Comparison of ENCODE assay signal across 8 cellular contexts in the genomic region with DNA sequence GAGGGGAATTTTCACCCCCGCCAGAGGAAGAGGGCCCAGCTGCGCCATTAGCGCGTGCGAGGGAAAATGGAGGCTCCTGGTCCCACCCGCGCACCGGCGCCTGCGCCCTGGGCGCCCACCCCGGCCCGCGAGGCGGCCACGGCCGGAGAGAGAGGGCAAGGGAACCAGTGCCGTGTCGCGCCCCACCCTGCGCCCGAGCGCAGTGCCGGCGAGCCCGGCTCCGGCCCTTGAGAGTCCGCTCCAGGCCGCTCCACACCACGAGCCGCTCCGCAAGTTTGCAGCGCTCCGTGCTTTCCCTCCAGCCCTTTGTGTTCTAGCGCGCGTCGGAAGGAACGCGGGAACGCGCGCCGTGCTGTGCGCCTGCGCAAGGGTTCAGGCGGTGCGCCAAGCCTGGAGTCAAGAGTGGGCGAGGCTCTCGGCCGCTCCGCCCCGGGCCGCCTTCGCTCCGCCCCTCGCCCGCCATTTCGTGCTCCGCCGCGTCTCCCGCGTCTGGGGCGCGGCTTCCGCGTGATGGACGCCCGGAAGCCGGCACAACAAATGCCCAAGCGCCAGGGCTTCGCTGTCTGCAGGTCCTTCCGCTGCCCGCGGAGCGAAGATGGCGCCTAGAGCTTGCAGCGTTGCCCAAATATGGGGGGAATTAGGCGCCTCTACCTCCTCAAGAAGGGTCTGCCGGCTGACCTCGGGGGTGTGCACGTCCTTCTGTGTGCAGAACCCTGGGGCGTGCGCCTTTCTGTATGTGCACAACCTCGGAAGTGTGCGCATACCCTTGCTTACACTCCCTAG. TPM values are rescaled to one million over a fixed set of nuclear protein-coding genes. Genes with fewer than 3 reads are reported as not detected.
DNase-seq lines count a peak whose midpoint lies in the region; ATAC-seq and TF ChIP-seq lines count a peak whose summit lies in the region.

No MANE protein-coding gene starts in this region.

- TF ChIP-seq RAD21 in SK-N-SH (IDR thresholded peaks at IDR 0.05; ENCODE audit: low read length): no peak

- H3K4me2 ChIP-seq in SK-N-SH: no peak overlapping the region

- TF ChIP-seq EP300 in SK-N-SH (IDR thresholded peaks at IDR 0.05; ENCODE audit: borderline replicate concordance in 1 of 2, low read depth in 1 of 2, low read length in 1 of 2): no peak

- H3K4me3 ChIP-seq in SK-N-SH (ENCODE audit: low read depth in 2 of 2, low read length in 1 of 2): no peak overlapping the region

- TF ChIP-seq CTCF in SK-N-SH (IDR thresholded peaks at IDR 0.05): no peak

- H2AFZ ChIP-seq in SK-N-SH (ENCODE audit: low read depth): no peak overlapping the region

- POLR2A ChIA-PET in SK-N-SH (lab: Yijun Ruan, JAX): no interaction called here

- H4K20me1 ChIP-seq in SK-N-SH (ENCODE audit: insufficient read depth): no peaks in the 10 kb centered on the region

- peaks cover 6 to 9% of the 10 kb centered on the region in 2 experiments; a peak in 2 of 4 replicates for H3K4me1 ChIP-seq in SK-N-SH (ENCODE audit: control insufficient read depth in 1 of 2, insufficient read depth in 2 of 2, low read depth in 1 of 2, low read length in 1 of 2)

- no peaks in the 10 kb centered on the region for H3K36me3 ChIP-seq in SK-N-SH (replicated peaks in 1 of 2; ENCODE audit: control insufficient read depth in 1 of 2, insufficient read depth in 2 of 2, low read length in 1 of 2)

- ATAC-seq in SK-N-SH treated with all-trans-retinoic acid at 6 μM for 48 hours (no peak), HG03025 (IDR thresholded peaks at IDR 0.05; ENCODE audit: low FRiP score, unreplicated experiment) (peak; percentile 75)

- no peaks in the 10 kb centered on the region for H3K9me2 ChIP-seq in SK-N-SH

- no peak overlapping the region for H3K27ac ChIP-seq in SK-N-SH (ENCODE audit: low read depth in 2 of 2, low read length in 1 of 2)

- 75% methylated on average over 62 of the region's 87 CpGs for WGBS in SK-N-SH (ENCODE audit: low lambda C conversion rate)

- DNase-seq in SK-N-SH (peak; percentile 38), NCI-H226 (peak; percentile 90), medulla oblongata (ENCODE audit: extremely low spot score) (peak; percentile 96)
- DNase-seq in activated CD8-positive, alpha-beta memory T cell treated with anti-CD3 and anti-CD28 coated beads for 24 hours: peak; percentile 99
- DNase-seq in effector CD4-positive, alpha-beta T cell: peak; percentile 92
- DNase-seq in stimulated activated CD4-positive, alpha-beta T cell treated with anti-CD3 and anti-CD28 coated beads, TNF-alpha, amount 100 ng/mL, for 4 hours (ENCODE audit: low read depth in 3 of 3): peak; percentile 93 to 94 (median 93)

- no peaks in the 10 kb centered on the region for H3K9me3 ChIP-seq in SK-N-SH

- H3F3A ChIP-seq in SK-N-SH (replicated peaks; ENCODE audit: insufficient read depth): no peaks in the 10 kb centered on the region

- CTCF ChIA-PET in SK-N-SH (lab: Yijun Ruan, JAX): interaction anchor here (1.1 to 20.8 kb wide), 2 partner anchors 12 to 53 kb away, joined by 3 to 283 read pairs; no protein-coding TSS in a partner anchor

- no peaks in the 10 kb centered on the region for H3K79me2 ChIP-seq in SK-N-SH (ENCODE audit: insufficient read depth)

- no peak overlapping the region for H3K9ac ChIP-seq in SK-N-SH

- no peaks in the 10 kb centered on the region for H3K27me3 ChIP-seq in SK-N-SH (ENCODE audit: insufficient read depth)

TF ChIP-seq in SK-N-SH, 30 proteins besides CTCF, POLR2A, EP300 and RAD21 (continues in another document):
- TF ChIP-seq TCF12 (IDR thresholded peaks at IDR 0.05) (no peak), TEAD4 (IDR thresholded peaks at IDR 0.05; ENCODE audit: borderline replicate concordance, insufficient read depth) (no peak), ELF1 (IDR thresholded peaks at IDR 0.05) (no peak), RXRA (IDR thresholded peaks at IDR 0.05; ENCODE audit: borderline replicate concordance, low read depth) (no peak), POLR2AphosphoS5 (IDR thresholded peaks at IDR 0.05; ENCODE audit: low read depth, low read length) (no peak), FOSL2 (IDR thresholded peaks at IDR 0.05; ENCODE audit: borderline replicate concordance, low read depth) (no peak), JUND (IDR thresholded peaks at IDR 0.05) (no peak), FOXJ3 (CRISPR knock-in tag; IDR thresholded peaks at IDR 0.05) (no peak)
- TF ChIP-seq, protein P1, sequence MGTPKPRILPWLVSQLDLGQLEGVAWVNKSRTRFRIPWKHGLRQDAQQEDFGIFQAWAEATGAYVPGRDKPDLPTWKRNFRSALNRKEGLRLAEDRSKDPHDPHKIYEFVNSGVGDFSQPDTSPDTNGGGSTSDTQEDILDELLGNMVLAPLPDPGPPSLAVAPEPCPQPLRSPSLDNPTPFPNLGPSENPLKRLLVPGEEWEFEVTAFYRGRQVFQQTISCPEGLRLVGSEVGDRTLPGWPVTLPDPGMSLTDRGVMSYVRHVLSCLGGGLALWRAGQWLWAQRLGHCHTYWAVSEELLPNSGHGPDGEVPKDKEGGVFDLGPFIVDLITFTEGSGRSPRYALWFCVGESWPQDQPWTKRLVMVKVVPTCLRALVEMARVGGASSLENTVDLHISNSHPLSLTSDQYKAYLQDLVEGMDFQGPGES (IDR thresholded peaks at IDR 0.05; ENCODE audit: low read depth, low read length): no peak
- TF ChIP-seq, protein P2, sequence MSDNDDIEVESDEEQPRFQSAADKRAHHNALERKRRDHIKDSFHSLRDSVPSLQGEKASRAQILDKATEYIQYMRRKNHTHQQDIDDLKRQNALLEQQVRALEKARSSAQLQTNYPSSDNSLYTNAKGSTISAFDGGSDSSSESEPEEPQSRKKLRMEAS (IDR thresholded peaks at IDR 0.05; ENCODE audit: low read depth): no peak
- TF ChIP-seq, protein P3, sequence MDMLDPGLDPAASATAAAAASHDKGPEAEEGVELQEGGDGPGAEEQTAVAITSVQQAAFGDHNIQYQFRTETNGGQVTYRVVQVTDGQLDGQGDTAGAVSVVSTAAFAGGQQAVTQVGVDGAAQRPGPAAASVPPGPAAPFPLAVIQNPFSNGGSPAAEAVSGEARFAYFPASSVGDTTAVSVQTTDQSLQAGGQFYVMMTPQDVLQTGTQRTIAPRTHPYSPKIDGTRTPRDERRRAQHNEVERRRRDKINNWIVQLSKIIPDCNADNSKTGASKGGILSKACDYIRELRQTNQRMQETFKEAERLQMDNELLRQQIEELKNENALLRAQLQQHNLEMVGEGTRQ (IDR thresholded peaks at IDR 0.05; ENCODE audit: borderline replicate concordance, low read depth, low read length): no peak

TF ChIP-seq in SK-N-SH treated with all-trans-retinoic acid at 6 μM for 48 hours, 23 proteins besides CTCF, POLR2A, EP300 and RAD21:
- TF ChIP-seq TOX (CRISPR knock-in tag; IDR thresholded peaks at IDR 0.05; ENCODE audit: borderline replicate concordance) (no peak), BACH2 (CRISPR knock-in tag; IDR thresholded peaks at IDR 0.05; ENCODE audit: borderline replicate concordance) (no peak), TCF4 (CRISPR knock-in tag; IDR thresholded peaks at IDR 0.05; ENCODE audit: borderline replicate concordance) (no peak), ZNF565 (CRISPR knock-in tag; conservative IDR thresholded peaks at IDR 0.05; ENCODE audit: low read depth) (no peak), CSDC2 (CRISPR knock-in tag; IDR thresholded peaks at IDR 0.05) (no peak), ZC3H10 (CRISPR knock-in tag; IDR thresholded peaks at IDR 0.05) (no peak), ZFP30 (CRISPR knock-in tag; IDR thresholded peaks at IDR 0.05) (no peak), ZNF70 (CRISPR knock-in tag; IDR thresholded peaks at IDR 0.05) (no peak), ISL1 (CRISPR knock-in tag; IDR thresholded peaks at IDR 0.05) (no peak), ESRRG (CRISPR knock-in tag; IDR thresholded peaks at IDR 0.05) (no peak), RARB (CRISPR knock-in tag; IDR thresholded peaks at IDR 0.05) (no peak)
- TF ChIP-seq, protein P4, sequence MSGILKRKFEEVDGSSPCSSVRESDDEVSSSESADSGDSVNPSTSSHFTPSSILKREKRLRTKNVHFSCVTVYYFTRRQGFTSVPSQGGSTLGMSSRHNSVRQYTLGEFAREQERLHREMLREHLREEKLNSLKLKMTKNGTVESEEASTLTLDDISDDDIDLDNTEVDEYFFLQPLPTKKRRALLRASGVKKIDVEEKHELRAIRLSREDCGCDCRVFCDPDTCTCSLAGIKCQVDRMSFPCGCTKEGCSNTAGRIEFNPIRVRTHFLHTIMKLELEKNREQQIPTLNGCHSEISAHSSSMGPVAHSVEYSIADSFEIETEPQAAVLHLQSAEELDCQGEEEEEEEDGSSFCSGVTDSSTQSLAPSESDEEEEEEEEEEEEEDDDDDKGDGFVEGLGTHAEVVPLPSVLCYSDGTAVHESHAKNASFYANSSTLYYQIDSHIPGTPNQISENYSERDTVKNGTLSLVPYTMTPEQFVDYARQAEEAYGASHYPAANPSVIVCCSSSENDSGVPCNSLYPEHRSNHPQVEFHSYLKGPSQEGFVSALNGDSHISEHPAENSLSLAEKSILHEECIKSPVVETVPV (CRISPR knock-in tag; IDR thresholded peaks at IDR 0.05): no peak
- TF ChIP-seq, protein P5, sequence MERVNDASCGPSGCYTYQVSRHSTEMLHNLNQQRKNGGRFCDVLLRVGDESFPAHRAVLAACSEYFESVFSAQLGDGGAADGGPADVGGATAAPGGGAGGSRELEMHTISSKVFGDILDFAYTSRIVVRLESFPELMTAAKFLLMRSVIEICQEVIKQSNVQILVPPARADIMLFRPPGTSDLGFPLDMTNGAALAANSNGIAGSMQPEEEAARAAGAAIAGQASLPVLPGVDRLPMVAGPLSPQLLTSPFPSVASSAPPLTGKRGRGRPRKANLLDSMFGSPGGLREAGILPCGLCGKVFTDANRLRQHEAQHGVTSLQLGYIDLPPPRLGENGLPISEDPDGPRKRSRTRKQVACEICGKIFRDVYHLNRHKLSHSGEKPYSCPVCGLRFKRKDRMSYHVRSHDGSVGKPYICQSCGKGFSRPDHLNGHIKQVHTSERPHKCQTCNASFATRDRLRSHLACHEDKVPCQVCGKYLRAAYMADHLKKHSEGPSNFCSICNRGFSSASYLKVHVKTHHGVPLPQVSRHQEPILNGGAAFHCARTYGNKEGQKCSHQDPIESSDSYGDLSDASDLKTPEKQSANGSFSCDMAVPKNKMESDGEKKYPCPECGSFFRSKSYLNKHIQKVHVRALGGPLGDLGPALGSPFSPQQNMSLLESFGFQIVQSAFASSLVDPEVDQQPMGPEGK (CRISPR knock-in tag; IDR thresholded peaks at IDR 0.05; ENCODE audit: borderline replicate concordance): no peak

RNA-seq across cellular contexts. Expression of a gene that starts 46.1 kb away (rescaled TPM):
- polyA plus RNA-seq in SK-N-SH (2012; rRNA removed): 517 and 767 TPM in 2 replicates
- polyA plus RNA-seq in SK-N-SH (2012; cell fraction: cytosol; rRNA removed): 733 and 1,021 TPM in 2 replicates
- 319 and 439 TPM in 2 replicates for polyA plus RNA-seq in SK-N-SH (2012; cell fraction: nucleus; rRNA removed)

Comparison
In these comparisons a context has a peak if more than half of its experiments do, and no peak if none do; other contexts are left out.
1. DNase-seq: peak in every context shown above with its lines; median percentile 99 in activated CD8-positive, alpha-beta memory T cell treated with anti-CD3 and anti-CD28 coated beads for 24 hours; 96 in medulla oblongata; 93 in stimulated activated CD4-positive, alpha-beta T cell treated with anti-CD3 and anti-CD28 coated beads, TNF-alpha, amount 100 ng/mL, for 4 hours; 92 in effector CD4-positive, alpha-beta T cell; 90 in NCI-H226; 38 in SK-N-SH.